1 cellular context compared by ENCODE assay signal in the genomic region with DNA sequence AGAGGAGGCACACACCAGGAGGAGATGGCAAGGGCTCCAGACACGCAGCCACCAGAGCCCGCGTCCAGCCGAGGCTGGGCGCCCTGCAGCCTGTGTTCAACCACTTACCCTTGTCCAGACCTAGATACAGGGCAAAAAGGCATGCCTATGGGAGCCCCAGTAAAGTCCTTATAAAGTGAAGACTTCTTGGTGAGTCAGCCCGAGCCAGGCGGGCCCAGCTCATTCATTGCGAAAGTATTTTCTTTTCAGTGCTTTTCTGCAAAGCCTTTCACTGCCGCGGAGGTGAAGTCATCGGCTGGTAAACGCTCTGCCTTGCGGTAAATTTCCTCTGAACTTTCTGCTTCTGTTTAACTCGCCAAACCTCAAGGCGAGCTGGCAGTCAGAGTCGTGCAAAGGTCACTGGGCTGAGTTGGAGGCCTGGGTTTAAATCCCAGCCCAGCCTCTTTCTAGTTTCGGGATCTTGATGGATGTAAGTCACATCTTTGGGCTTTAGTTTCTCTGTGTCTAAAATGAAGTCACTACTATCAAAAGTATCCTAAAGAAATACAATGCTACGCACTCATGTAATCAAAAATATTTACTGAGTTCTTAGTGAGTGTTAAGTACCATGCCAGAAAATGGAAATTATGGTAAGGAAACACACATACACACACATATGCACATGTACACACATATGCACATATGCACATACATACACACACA.
A peak's percentile ranks its signal among the peaks of the same experiment; 100 is the strongest.
TF ChIP-seq lines count a peak whose summit lies in the region.

No MANE protein-coding gene starts in this region.

TF ChIP-seq in HepG2, 621 proteins besides CTCF, POLR2A, EP300 and RAD21 (continued from another document and continues in another):
- TF ChIP-seq ZNF350 (CRISPR knock-in tag; IDR thresholded peaks at IDR 0.05; ENCODE audit: borderline replicate concordance, low read depth) (peak; percentile 48; the same call in 1 of the 2 replicates), NFE2L1 (CRISPR knock-in tag; IDR thresholded peaks at IDR 0.05; ENCODE audit: borderline replicate concordance) (0 out of 2 replicates have a peak, but pooled peaks have one; percentile 45), MAFK (conservative IDR thresholded peaks at IDR 0.05 in 1 of 2, IDR thresholded peaks at IDR 0.05 in 1 of 2; ENCODE audit: low read length in 2 of 2) (peak in 1 of 2 experiments; percentile 72; a peak in 2 of 4 replicates), FOXA1 (IDR thresholded peaks at IDR 0.05) (no peak), FOXA1 (CRISPR knock-in tag; IDR thresholded peaks at IDR 0.05) (no peak), HMG20B (CRISPR knock-in tag; conservative IDR thresholded peaks at IDR 0.05) (peak; percentile 64; the same call in 1 of the 2 replicates), RNF2 (conservative IDR thresholded peaks at IDR 0.05; ENCODE audit: low read depth) (no peak), ZFYVE20 (CRISPR knock-in tag; IDR thresholded peaks at IDR 0.05; ENCODE audit: borderline replicate concordance, low read depth) (no peak), GPN1 (CRISPR knock-in tag; IDR thresholded peaks at IDR 0.05; ENCODE audit: borderline replicate concordance) (no peak), AGO2 (optimal IDR thresholded peaks at IDR 0.05; ENCODE audit: low read depth, low read length) (no peak), SIN3B (IDR thresholded peaks at IDR 0.05; ENCODE audit: low read length) (no peak)
- TF ChIP-seq, protein P1, sequence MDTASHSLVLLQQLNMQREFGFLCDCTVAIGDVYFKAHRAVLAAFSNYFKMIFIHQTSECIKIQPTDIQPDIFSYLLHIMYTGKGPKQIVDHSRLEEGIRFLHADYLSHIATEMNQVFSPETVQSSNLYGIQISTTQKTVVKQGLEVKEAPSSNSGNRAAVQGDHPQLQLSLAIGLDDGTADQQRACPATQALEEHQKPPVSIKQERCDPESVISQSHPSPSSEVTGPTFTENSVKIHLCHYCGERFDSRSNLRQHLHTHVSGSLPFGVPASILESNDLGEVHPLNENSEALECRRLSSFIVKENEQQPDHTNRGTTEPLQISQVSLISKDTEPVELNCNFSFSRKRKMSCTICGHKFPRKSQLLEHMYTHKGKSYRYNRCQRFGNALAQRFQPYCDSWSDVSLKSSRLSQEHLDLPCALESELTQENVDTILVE (CRISPR knock-in tag; IDR thresholded peaks at IDR 0.05) = no peak
- TF ChIP-seq, protein P2, sequence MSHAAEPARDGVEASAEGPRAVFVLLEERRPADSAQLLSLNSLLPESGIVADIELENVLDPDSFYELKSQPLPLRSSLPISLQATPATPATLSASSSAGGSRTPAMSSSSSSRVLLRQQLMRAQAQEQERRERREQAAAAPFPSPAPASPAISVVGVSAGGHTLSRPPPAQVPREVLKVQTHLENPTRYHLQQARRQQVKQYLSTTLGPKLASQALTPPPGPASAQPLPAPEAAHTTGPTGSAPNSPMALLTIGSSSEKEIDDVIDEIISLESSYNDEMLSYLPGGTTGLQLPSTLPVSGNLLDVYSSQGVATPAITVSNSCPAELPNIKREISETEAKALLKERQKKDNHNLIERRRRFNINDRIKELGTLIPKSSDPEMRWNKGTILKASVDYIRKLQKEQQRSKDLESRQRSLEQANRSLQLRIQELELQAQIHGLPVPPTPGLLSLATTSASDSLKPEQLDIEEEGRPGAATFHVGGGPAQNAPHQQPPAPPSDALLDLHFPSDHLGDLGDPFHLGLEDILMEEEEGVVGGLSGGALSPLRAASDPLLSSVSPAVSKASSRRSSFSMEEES (CRISPR knock-in tag; IDR thresholded peaks at IDR 0.05) = 0 out of 2 replicates have a peak, but pooled peaks have one; percentile 55
- TF ChIP-seq, protein P3, sequence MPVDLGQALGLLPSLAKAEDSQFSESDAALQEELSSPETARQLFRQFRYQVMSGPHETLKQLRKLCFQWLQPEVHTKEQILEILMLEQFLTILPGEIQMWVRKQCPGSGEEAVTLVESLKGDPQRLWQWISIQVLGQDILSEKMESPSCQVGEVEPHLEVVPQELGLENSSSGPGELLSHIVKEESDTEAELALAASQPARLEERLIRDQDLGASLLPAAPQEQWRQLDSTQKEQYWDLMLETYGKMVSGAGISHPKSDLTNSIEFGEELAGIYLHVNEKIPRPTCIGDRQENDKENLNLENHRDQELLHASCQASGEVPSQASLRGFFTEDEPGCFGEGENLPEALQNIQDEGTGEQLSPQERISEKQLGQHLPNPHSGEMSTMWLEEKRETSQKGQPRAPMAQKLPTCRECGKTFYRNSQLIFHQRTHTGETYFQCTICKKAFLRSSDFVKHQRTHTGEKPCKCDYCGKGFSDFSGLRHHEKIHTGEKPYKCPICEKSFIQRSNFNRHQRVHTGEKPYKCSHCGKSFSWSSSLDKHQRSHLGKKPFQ (CRISPR knock-in tag; IDR thresholded peaks at IDR 0.05; ENCODE audit: insufficient replicate concordance) = no peak
- TF ChIP-seq, protein P4, sequence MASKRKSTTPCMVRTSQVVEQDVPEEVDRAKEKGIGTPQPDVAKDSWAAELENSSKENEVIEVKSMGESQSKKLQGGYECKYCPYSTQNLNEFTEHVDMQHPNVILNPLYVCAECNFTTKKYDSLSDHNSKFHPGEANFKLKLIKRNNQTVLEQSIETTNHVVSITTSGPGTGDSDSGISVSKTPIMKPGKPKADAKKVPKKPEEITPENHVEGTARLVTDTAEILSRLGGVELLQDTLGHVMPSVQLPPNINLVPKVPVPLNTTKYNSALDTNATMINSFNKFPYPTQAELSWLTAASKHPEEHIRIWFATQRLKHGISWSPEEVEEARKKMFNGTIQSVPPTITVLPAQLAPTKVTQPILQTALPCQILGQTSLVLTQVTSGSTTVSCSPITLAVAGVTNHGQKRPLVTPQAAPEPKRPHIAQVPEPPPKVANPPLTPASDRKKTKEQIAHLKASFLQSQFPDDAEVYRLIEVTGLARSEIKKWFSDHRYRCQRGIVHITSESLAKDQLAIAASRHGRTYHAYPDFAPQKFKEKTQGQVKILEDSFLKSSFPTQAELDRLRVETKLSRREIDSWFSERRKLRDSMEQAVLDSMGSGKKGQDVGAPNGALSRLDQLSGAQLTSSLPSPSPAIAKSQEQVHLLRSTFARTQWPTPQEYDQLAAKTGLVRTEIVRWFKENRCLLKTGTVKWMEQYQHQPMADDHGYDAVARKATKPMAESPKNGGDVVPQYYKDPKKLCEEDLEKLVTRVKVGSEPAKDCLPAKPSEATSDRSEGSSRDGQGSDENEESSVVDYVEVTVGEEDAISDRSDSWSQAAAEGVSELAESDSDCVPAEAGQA (IDR thresholded peaks at IDR 0.05; ENCODE audit: low read depth) = no peak
- TF ChIP-seq, protein P4 (CRISPR knock-in tag; IDR thresholded peaks at IDR 0.05; ENCODE audit: borderline replicate concordance) = no peak
- TF ChIP-seq, protein P5, sequence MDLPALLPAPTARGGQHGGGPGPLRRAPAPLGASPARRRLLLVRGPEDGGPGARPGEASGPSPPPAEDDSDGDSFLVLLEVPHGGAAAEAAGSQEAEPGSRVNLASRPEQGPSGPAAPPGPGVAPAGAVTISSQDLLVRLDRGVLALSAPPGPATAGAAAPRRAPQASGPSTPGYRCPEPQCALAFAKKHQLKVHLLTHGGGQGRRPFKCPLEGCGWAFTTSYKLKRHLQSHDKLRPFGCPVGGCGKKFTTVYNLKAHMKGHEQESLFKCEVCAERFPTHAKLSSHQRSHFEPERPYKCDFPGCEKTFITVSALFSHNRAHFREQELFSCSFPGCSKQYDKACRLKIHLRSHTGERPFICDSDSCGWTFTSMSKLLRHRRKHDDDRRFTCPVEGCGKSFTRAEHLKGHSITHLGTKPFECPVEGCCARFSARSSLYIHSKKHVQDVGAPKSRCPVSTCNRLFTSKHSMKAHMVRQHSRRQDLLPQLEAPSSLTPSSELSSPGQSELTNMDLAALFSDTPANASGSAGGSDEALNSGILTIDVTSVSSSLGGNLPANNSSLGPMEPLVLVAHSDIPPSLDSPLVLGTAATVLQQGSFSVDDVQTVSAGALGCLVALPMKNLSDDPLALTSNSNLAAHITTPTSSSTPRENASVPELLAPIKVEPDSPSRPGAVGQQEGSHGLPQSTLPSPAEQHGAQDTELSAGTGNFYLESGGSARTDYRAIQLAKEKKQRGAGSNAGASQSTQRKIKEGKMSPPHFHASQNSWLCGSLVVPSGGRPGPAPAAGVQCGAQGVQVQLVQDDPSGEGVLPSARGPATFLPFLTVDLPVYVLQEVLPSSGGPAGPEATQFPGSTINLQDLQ (CRISPR knock-in tag; IDR thresholded peaks at IDR 0.05) = no peak
- TF ChIP-seq, protein P6, sequence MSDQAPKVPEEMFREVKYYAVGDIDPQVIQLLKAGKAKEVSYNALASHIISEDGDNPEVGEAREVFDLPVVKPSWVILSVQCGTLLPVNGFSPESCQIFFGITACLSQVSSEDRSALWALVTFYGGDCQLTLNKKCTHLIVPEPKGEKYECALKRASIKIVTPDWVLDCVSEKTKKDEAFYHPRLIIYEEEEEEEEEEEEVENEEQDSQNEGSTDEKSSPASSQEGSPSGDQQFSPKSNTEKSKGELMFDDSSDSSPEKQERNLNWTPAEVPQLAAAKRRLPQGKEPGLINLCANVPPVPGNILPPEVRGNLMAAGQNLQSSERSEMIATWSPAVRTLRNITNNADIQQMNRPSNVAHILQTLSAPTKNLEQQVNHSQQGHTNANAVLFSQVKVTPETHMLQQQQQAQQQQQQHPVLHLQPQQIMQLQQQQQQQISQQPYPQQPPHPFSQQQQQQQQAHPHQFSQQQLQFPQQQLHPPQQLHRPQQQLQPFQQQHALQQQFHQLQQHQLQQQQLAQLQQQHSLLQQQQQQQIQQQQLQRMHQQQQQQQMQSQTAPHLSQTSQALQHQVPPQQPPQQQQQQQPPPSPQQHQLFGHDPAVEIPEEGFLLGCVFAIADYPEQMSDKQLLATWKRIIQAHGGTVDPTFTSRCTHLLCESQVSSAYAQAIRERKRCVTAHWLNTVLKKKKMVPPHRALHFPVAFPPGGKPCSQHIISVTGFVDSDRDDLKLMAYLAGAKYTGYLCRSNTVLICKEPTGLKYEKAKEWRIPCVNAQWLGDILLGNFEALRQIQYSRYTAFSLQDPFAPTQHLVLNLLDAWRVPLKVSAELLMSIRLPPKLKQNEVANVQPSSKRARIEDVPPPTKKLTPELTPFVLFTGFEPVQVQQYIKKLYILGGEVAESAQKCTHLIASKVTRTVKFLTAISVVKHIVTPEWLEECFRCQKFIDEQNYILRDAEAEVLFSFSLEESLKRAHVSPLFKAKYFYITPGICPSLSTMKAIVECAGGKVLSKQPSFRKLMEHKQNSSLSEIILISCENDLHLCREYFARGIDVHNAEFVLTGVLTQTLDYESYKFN (CRISPR knock-in tag; conservative IDR thresholded peaks at IDR 0.05) = peak; percentile 83
- TF ChIP-seq, protein P7, sequence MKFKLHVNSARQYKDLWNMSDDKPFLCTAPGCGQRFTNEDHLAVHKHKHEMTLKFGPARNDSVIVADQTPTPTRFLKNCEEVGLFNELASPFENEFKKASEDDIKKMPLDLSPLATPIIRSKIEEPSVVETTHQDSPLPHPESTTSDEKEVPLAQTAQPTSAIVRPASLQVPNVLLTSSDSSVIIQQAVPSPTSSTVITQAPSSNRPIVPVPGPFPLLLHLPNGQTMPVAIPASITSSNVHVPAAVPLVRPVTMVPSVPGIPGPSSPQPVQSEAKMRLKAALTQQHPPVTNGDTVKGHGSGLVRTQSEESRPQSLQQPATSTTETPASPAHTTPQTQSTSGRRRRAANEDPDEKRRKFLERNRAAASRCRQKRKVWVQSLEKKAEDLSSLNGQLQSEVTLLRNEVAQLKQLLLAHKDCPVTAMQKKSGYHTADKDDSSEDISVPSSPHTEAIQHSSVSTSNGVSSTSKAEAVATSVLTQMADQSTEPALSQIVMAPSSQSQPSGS (CRISPR knock-in tag; IDR thresholded peaks at IDR 0.05) = peak; percentile 90
- TF ChIP-seq, protein P8, sequence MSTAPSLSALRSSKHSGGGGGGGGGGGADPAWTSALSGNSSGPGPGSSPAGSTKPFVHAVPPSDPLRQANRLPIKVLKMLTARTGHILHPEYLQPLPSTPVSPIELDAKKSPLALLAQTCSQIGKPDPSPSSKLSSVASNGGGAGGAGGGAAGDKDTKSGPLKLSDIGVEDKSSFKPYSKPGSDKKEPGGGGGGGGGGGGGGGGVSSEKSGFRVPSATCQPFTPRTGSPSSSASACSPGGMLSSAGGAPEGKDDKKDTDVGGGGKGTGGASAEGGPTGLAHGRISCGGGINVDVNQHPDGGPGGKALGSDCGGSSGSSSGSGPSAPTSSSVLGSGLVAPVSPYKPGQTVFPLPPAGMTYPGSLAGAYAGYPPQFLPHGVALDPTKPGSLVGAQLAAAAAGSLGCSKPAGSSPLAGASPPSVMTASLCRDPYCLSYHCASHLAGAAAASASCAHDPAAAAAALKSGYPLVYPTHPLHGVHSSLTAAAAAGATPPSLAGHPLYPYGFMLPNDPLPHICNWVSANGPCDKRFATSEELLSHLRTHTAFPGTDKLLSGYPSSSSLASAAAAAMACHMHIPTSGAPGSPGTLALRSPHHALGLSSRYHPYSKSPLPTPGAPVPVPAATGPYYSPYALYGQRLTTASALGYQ (CRISPR knock-in tag; IDR thresholded peaks at IDR 0.05) = peak; percentile 50; the same call in 1 of the 2 replicates
- TF ChIP-seq, protein P9, sequence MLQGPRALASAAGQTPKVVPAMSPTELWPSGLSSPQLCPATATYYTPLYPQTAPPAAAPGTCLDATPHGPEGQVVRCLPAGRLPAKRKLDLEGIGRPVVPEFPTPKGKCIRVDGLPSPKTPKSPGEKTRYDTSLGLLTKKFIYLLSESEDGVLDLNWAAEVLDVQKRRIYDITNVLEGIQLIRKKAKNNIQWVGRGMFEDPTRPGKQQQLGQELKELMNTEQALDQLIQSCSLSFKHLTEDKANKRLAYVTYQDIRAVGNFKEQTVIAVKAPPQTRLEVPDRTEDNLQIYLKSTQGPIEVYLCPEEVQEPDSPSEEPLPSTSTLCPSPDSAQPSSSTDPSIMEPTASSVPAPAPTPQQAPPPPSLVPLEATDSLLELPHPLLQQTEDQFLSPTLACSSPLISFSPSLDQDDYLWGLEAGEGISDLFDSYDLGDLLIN (CRISPR knock-in tag; IDR thresholded peaks at IDR 0.05; ENCODE audit: borderline replicate concordance) = no peak
